ENCODE assay signal across 1 cellular context in genomic region chr5:89451263-89451662, GRCh38.
TF ChIP-seq lines count a peak whose summit lies in the region.

No MANE protein-coding gene starts in this region.

TF ChIP-seq in H1, 55 proteins besides CTCF, POLR2A, EP300 and RAD21:
- TF ChIP-seq HDAC6 (IDR thresholded peaks at IDR 0.05; ENCODE audit: low read depth, low read length) (no peak), GTF2F1 (IDR thresholded peaks at IDR 0.05; ENCODE audit: borderline replicate concordance, low read depth, low read length) (no peak), CEBPB (IDR thresholded peaks at IDR 0.05; ENCODE audit: low read depth, low read length) (no peak), KDM1A (IDR thresholded peaks at IDR 0.05; ENCODE audit: borderline replicate concordance, low read length) (no peak), NANOG (IDR thresholded peaks at IDR 0.05; ENCODE audit: insufficient read depth, low read depth, low read length, poor library complexity, severe bottlenecking) (peak; percentile 54), ATF2 (IDR thresholded peaks at IDR 0.05; ENCODE audit: low read length) (no peak), CBX5 (IDR thresholded peaks at IDR 0.05; ENCODE audit: low read depth, low read length) (no peak)
